Comparison of ENCODE assay signal across 14 cellular contexts in genomic region chr21:34085129-34085528, GRCh38.
"Had no signal": no experiment of that assay in that cellular context is flagged by ENCODE, and none has a peak within 500 bp of the region (broad histone marks: within the 10 kb centered on the region; RNA-seq: fewer than 3 reads in every experiment).

No MANE protein-coding gene starts in this region.

- H3K4me3 Mint-ChIP-seq: activated CD4-positive, alpha-beta memory T cell treated with anti-CD3 and anti-CD28 coated beads for 36 hours; activated naive CD4-positive, alpha-beta T cell treated with anti-CD3 and anti-CD28 coated beads for 36 hours; stimulated activated memory B cell treated with anti-CD40 and anti-IgM and Interleukin-4, amounts not matched to agents 10 μg/mL and 1 μg/mL and 100 μg/mL, for 72 hours had no signal

- ATAC-seq: activated CD4-positive, CD25-positive, alpha-beta regulatory T cell treated with anti-CD3 and anti-CD28 coated beads, Interleukin-2, amount 50 U/mL, for 24 hours; esophagus mucosa; left lobe of liver; mucosa of descending colon; naive thymus-derived CD4-positive, alpha-beta T cell; stimulated activated memory B cell treated with anti-CD40 and anti-IgM and Interleukin-4, amounts not matched to agents 10 μg/mL and 1 μg/mL and 100 μg/mL, for 72 hours had no signal

- FAIRE-seq: colon had no signal

- H3K4me3 ChIP-seq: mucosa of descending colon, tibial artery, uterus had no signal

- H3K9me3 Mint-ChIP-seq: activated CD4-positive, alpha-beta memory T cell treated with anti-CD3 and anti-CD28 coated beads for 36 hours; activated naive CD4-positive, alpha-beta T cell treated with anti-CD3 and anti-CD28 coated beads for 36 hours; naive thymus-derived CD4-positive, alpha-beta T cell; stimulated activated memory B cell treated with anti-CD40 and anti-IgM and Interleukin-4, amounts not matched to agents 10 μg/mL and 1 μg/mL and 100 μg/mL, for 72 hours had no signal

- H3K9me3 ChIP-seq: mucosa of descending colon, tibial artery, uterus had no signal

- H3K36me3 ChIP-seq: tibial artery, uterus had no signal

- H3K27me3 Mint-ChIP-seq: activated CD4-positive, alpha-beta memory T cell treated with anti-CD3 and anti-CD28 coated beads for 36 hours; naive thymus-derived CD4-positive, alpha-beta T cell; stimulated activated memory B cell treated with anti-CD40 and anti-IgM and Interleukin-4, amounts not matched to agents 10 μg/mL and 1 μg/mL and 100 μg/mL, for 72 hours had no signal

- DNase-seq: activated CD4-positive, alpha-beta memory T cell treated with anti-CD3 and anti-CD28 coated beads for 36 hours; activated naive CD4-positive, alpha-beta T cell treated with anti-CD3 and anti-CD28 coated beads for 36 hours; islet precursor cell; mucosa of descending colon; naive thymus-derived CD4-positive, alpha-beta T cell; posterior cingulate gyrus; retina; tibial artery; uterus had no signal

- H3K27ac Mint-ChIP-seq: activated CD4-positive, alpha-beta memory T cell treated with anti-CD3 and anti-CD28 coated beads for 36 hours; activated naive CD4-positive, alpha-beta T cell treated with anti-CD3 and anti-CD28 coated beads for 36 hours; stimulated activated memory B cell treated with anti-CD40 and anti-IgM and Interleukin-4, amounts not matched to agents 10 μg/mL and 1 μg/mL and 100 μg/mL, for 72 hours had no signal

- H3K27ac ChIP-seq: uterus had no signal

- H3K27me3 ChIP-seq: tibial artery, uterus had no signal
